In the genomic region with DNA sequence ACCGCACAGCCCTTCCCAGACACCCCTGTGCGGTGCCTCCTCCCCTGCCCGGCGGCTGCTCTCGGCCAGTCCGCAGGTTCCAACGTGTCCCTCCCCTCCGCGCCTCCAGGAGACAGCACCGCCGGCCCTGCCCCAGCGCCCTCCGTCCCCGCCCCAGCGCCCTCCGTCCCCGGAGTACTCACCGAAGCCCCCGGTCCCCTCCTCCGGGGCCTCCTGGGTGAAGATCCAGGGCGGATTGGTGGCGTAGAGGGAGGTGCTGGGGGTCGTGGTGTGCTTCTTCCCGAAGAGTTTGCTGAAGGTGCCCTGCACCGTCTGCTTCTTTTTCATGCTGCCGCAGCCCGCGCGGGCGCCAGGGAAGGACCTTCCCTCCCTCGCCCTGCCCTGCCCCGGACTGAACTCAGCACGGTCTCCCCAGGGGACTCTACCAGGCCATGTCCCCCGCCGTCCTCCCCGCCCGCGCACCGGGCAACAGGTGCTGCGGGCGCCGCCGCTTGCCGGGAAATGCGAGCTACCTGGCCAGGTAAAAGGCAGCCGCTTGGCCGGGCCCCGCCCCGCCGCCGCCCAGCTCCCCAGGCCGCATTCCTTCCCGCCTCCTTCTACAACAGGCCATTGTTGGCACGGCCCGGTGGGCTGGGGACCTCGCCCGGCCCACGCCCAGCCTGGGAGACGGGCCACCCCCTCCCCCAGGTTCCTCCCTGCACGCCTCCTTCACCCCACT, we compare ENCODE assay signal across 8 cellular contexts. TPM values are rescaled to one million over a fixed set of nuclear protein-coding genes. Genes with fewer than 3 reads are reported as not detected.
DNase-seq lines count a peak whose midpoint lies in the region; ATAC-seq and TF ChIP-seq lines count a peak whose summit lies in the region.

A gene with protein sequence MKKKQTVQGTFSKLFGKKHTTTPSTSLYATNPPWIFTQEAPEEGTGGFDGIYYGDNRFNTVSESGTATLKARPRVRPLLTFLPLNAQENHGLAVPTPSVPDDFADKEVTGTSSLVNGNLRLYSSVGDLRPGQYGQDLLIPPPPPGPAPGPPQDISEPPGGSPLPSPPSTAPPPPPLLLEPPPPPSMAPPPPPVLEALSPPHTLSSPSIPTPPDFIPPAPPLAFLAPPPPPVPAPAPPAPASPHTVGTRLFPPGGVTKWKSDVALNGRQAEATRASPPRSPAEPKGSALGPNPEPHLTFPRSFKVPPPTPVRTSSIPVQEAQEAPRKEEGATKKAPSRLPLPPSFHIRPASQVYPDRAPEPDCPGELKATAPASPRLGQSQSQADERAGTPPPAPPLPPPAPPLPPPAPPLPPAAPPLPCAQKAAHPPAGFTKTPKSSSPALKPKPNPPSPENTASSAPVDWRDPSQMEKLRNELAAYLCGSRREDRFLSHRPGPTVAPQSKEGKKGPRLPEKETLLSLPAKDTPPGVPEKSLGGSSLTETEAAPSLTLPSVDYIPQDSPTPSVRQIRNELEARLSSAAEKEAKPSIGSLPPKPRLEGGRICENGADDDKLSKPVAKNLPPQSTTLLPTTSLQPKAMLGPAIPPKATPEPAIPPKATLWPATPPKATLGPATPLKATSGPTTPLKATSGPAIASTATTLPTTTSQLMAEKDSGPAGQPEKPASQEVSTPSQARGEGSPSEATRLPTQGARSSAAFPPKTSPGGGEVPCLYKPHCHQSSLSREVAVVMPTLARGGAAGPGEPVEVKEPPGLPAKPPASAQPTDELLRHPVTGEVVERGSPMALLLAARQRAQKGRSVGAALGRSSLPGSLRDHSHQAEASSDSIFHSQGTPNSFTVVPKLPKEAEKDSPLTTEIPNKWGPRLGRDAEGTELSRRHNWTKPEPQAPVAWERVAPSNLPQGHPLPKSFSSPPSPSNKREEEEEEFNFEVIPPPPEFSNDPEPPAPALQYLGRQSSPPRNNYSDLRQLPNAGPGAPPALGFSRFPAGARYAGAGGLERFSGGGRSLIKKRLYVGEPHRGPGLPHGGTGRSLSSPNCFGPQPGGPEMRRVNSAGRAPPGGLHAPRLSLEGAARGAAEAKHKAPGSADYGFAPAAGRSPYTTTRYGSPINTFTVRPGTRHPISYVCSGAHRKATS (minus strand): TSS at position 503 of the 718 bp plus-strand sequence. CDS start 176 bp downstream, at position 327.

- POLR2A ChIA-PET in OCI-LY7 (lab: Charles Lee) = no interaction called here

- H3K9me3 ChIP-seq in OCI-LY7 (ENCODE audit: low read length) (no peaks in the 10 kb centered on the region), HAP-1 (no peaks in the 10 kb centered on the region)

- H3K4me2 ChIP-seq in OCI-LY7 (ENCODE audit: low read length) = no peak within 1 kb of the TSS

- H3K36me3 ChIP-seq in OCI-LY7 (ENCODE audit: insufficient read depth, low read length) = no peaks in the 10 kb centered on the region
- H3K36me3 ChIP-seq in HAP-1 (replicated peaks) = no peaks in the 10 kb centered on the region

- H3K4me1 Mint-ChIP-seq in osteocyte (ENCODE audit: unreplicated experiment) = peaks cover 40% of the 10 kb centered on the region

- DNase-seq in DMS79 treated with DMSO at 0.1 percent for 48 hours (lab: John Stamatoyannopoulos, UW) (peak; percentile 26), DMS79 (lab: John Stamatoyannopoulos, UW) (no peak), SW480 (ENCODE audit: low spot score) (peak; percentile 77), foreskin fibroblast (peak in 1 of 2 donors; percentile 54), osteocyte (ENCODE audit: extremely low spot score, unreplicated experiment) (no peak), OCI-LY7 (ENCODE audit: low spot score) (no peak), HAP-1 (ENCODE audit: low spot score in 2 of 2) (no peak)

- no peaks in the 10 kb centered on the region for H3K9me3 Mint-ChIP-seq in osteocyte (ENCODE audit: unreplicated experiment)

- no peaks in the 10 kb centered on the region for H3K9me2 ChIP-seq in OCI-LY7 (ENCODE audit: insufficient read depth, low read length)

- H3K79me2 ChIP-seq in OCI-LY7 (ENCODE audit: insufficient read depth, low read depth, low read length) = no peaks in the 10 kb centered on the region

- TF ChIP-seq CTCF in foreskin fibroblast (IDR thresholded peaks at IDR 0.05; ENCODE audit: low read depth, low read length) (no peak), osteocyte (IDR thresholded peaks at IDR 0.05) (no peak), OCI-LY7 (conservative IDR thresholded peaks at IDR 0.05; ENCODE audit: low read length) (no peak)

- no TSS peak for BruUV-seq in OCI-LY7 (replicated peaks; lab: Mats Ljungman, UMichigan)

- in situ Hi-C loops in HAP-1 (cut with MboI; ENCODE audit: low sequenced_read_pairs) = no loop called here

- H3K4me3 Mint-ChIP-seq in osteocyte (ENCODE audit: unreplicated experiment) = peak within 1 kb of the TSS; percentile 80

- H3K4me1 ChIP-seq in OCI-LY7 (ENCODE audit: insufficient read depth, low read length, poor library complexity, severe bottlenecking) (no peaks in the 10 kb centered on the region), HAP-1 (peaks cover 16% of the 10 kb centered on the region)

- H3K4me3 ChIP-seq in foreskin fibroblast (ENCODE audit: low read depth in 1 of 2, low read length in 2 of 2) (peak within 1 kb of the TSS; percentile 61 to 66), OCI-LY7 (ENCODE audit: low read depth, low read length, poor library complexity, severe bottlenecking) (no peak within 1 kb of the TSS), HAP-1 (no peak within 1 kb of the TSS)

- H4K20me1 ChIP-seq in OCI-LY7 (ENCODE audit: insufficient read depth, low read length) = no peaks in the 10 kb centered on the region

- ATAC-seq in HG02840 (IDR thresholded peaks at IDR 0.05; ENCODE audit: low FRiP score, unreplicated experiment) = no peak

- H3K27ac Mint-ChIP-seq in osteocyte (ENCODE audit: unreplicated experiment) = peak within 1 kb of the TSS; percentile 97

- intact Hi-C loops in OCI-LY7 (cut with micrococcal nuclease; ENCODE audit: unreplicated experiment) = no loop called here

- CTCF ChIA-PET in OCI-LY7 (lab: Charles Lee; ENCODE audit: unreplicated experiment) = no interaction called here

- H3K27me3 ChIP-seq in HAP-1 (ENCODE audit: low read depth) = no peaks in the 10 kb centered on the region

- no peak within 1 kb of the TSS for H3K27ac ChIP-seq in OCI-LY7 (ENCODE audit: low read depth, low read length, poor library complexity, severe bottlenecking)

- H3K27me3 Mint-ChIP-seq in osteocyte (ENCODE audit: unreplicated experiment) = no peaks in the 10 kb centered on the region

- no peak within 1 kb of the TSS for H2AFZ ChIP-seq in OCI-LY7 (ENCODE audit: low read length)

- no peaks in the 10 kb centered on the region for H3K36me3 Mint-ChIP-seq in osteocyte (ENCODE audit: unreplicated experiment)

RNA-seq across cellular contexts. Expression of the gene that starts here (rescaled TPM):
- total RNA-seq in osteocyte = 4.0 and 4.3 TPM in 2 replicates
- 0.03 TPM in 2 replicates for total RNA-seq in OCI-LY7 (2014; rRNA removed; shearing (Covaris generic))
- not detected in 2 replicates for total RNA-seq in OCI-LY7 (2022)

Comparison
In these comparisons a context has a peak if more than half of its experiments do, and no peak if none do; other contexts are left out.
1. DNase-seq: peak in DMS79 treated with DMSO at 0.1 percent for 48 hours (single experiment) and SW480 (single experiment); none in DMS79 (single experiment), osteocyte (single experiment), OCI-LY7 (single experiment) and HAP-1 (0 of 2).
2. H3K4me3 ChIP-seq: peak in foreskin fibroblast (2 of 2); none in OCI-LY7 (single experiment) and HAP-1 (single experiment).